Comparison of ENCODE assay signal across 9 cellular contexts in the genomic region with DNA sequence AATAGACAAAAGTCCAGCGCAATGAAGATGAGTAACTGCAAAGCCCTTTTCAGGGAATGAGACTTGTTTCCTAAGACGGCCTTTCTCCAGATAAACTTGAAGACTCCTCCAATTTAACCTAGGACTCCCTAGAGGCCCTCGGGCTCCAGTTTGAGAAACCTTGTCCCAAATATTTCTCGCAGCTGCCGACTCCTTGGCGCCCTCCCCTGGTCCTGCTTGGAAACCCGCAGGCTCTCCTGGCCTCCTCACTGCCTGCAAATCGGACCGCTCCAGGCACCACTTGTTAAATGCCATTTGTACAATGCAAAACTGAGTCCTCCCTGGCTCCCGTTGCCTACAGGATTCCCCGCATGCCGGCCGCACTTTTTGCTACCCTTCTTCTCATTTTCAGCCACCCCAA. TPM values are rescaled to one million over a fixed set of nuclear protein-coding genes. Genes with fewer than 3 reads are reported as not detected.
A peak's percentile ranks its signal among the peaks of the same experiment; 100 is the strongest.
DNase-seq lines count a peak whose midpoint lies in the region; ATAC-seq and TF ChIP-seq lines count a peak whose summit lies in the region.
"Had no signal": no experiment of that assay in that cellular context is flagged by ENCODE, and none has a peak within 500 bp of the region (broad histone marks: within the 10 kb centered on the region; RNA-seq: fewer than 3 reads in every experiment).

No MANE protein-coding gene starts in this region.

- POLR2A ChIA-PET in PC-3 (lab: Charles Lee; ENCODE audit: unreplicated experiment), result no interaction called here

- H4K20me1 ChIP-seq in PC-3 (ENCODE audit: low read length), result no peaks in the 10 kb centered on the region

- no peaks in the 10 kb centered on the region for H3K4me1 ChIP-seq in PC-3 (ENCODE audit: insufficient read depth, low read length)

- no peaks in the 10 kb centered on the region for H3K27me3 ChIP-seq in PC-3 (ENCODE audit: low read length)

- H3K36me3 ChIP-seq in PC-3 (ENCODE audit: low read depth, low read length), result no peaks in the 10 kb centered on the region

- H3K9me2 ChIP-seq in PC-3 (replicated peaks; ENCODE audit: low read length), result no peaks in the 10 kb centered on the region

- no peaks in the 10 kb centered on the region for H3K9me3 ChIP-seq in PC-3 (ENCODE audit: low read length)

- DNase-seq in AG10803 (ENCODE audit: low read depth) (no peak), GM20000 (ENCODE audit: low spot score) (no peak), PC-3 (peak; percentile 59), fibroblast of peridontal ligament (ENCODE audit: extremely low read depth) (peak; percentile 8), pons (ENCODE audit: low spot score) (peak; percentile 4), DMS79 treated with DMSO at 0.1 percent for 48 hours (lab: John Stamatoyannopoulos, UW) (no peak), lower leg skin (ENCODE audit: low spot score in 2 of 2) (no peak)

- intact Hi-C loops in PC-3 (cut with micrococcal nuclease) (no loop called here), lower leg skin (cut with DNase I; ENCODE audit: low total_unique reads) (no loop called here)

- no peaks in the 10 kb centered on the region for H3K79me2 ChIP-seq in PC-3 (ENCODE audit: low read length)

- 31 to 46% methylated on average over 13 of the region's 13 CpGs for WGBS in lower leg skin, 2 donors

- no peak overlapping the region for H2AFZ ChIP-seq in PC-3 (ENCODE audit: low read length)

- no peak overlapping the region for H3K4me2 ChIP-seq in PC-3 (ENCODE audit: low read length)

- H3K27ac ChIP-seq in PC-3 (ENCODE audit: low read length), result no peak overlapping the region

- CTCF ChIA-PET in PC-3 (lab: Charles Lee), result interaction anchor here (0.6 kb wide), 1 partner anchor 76 kb away, joined by 3 read pairs; no protein-coding TSS in a partner anchor

- TF ChIP-seq POLR2A in lower leg skin (IDR thresholded peaks at IDR 0.05), result no peak

- TF ChIP-seq CTCF in AG10803 (conservative IDR thresholded peaks at IDR 0.05; ENCODE audit: low read length), result peak; percentile 26
- TF ChIP-seq CTCF in GM20000 (IDR thresholded peaks at IDR 0.05; ENCODE audit: extremely low read depth, missing control alignments), result peak; percentile 35
- peak; percentile 70 for TF ChIP-seq CTCF in PC-3 (conservative IDR thresholded peaks at IDR 0.05; ENCODE audit: low read depth, low read length)
- TF ChIP-seq CTCF in lower leg skin (IDR thresholded peaks at IDR 0.05), result no peak

- H3K4me3 ChIP-seq in AG10803 (ENCODE audit: low read length) (no peak overlapping the region), PC-3 (ENCODE audit: low read length) (no peak overlapping the region), lower leg skin (ENCODE audit: low read depth, poor library complexity, severe bottlenecking) (no peak overlapping the region)

- ATAC-seq in PC-3, result peak; percentile 67
- ATAC-seq in GM21367 (IDR thresholded peaks at IDR 0.05; ENCODE audit: unreplicated experiment), result no peak
- ATAC-seq: stimulated activated effector memory CD8-positive, alpha-beta T cell treated with anti-CD3 and anti-CD28 coated beads, Interleukin-12 subunit alpha, Interleukin-12 subunit beta, amount 100 ng/mL, for 72 hours had no signal

- BruUV-seq in PC-3 (replicated peaks; lab: Mats Ljungman, UMichigan), result no TSS peak

- H3K9ac ChIP-seq in PC-3 (ENCODE audit: low read length), result no peak overlapping the region

- H3F3A ChIP-seq in PC-3 (ENCODE audit: low read length, unreplicated experiment), result no peaks in the 10 kb centered on the region

RNA-seq across cellular contexts. Expression of a gene that starts 36.8 kb away (rescaled TPM):
- not detected in 2 replicates for total RNA-seq in PC-3 (2014; rRNA removed)
- total RNA-seq in lower leg skin, result not detected

RNA-seq across cellular contexts. Expression of a gene that starts 54.1 kb away (rescaled TPM):
- total RNA-seq in PC-3 (2014; rRNA removed) (0.69 and 2.2 TPM in 2 replicates), lower leg skin (10 to 100 TPM in 1 of 4 donors, 1 to 10 TPM in 3; 1.0 to 15.1 (median 5.5) TPM)

Comparison
In these comparisons a context has a peak if more than half of its experiments do, and no peak if none do; other contexts are left out.
1. DNase-seq: peak in PC-3 (single experiment), fibroblast of peridontal ligament (single experiment) and pons (single experiment); none in AG10803 (single experiment), GM20000 (single experiment), DMS79 treated with DMSO at 0.1 percent for 48 hours (single experiment) and lower leg skin (0 of 2).
2. CTCF ChIP-seq: peak in AG10803 (single experiment), GM20000 (single experiment) and PC-3 (single experiment); none in lower leg skin (0 of 3).